14 cellular contexts compared by ENCODE assay signal in genomic region chr17:31741371-31741770, GRCh38.
"Had no signal": no experiment of that assay in that cellular context is flagged by ENCODE, and none has a peak within 500 bp of the region (broad histone marks: within the 10 kb centered on the region; RNA-seq: fewer than 3 reads in every experiment).

No MANE protein-coding gene starts in this region.

- ATAC-seq: naive thymus-derived CD4-positive, alpha-beta T cell; stimulated activated naive B cell treated with anti-CD40 and anti-IgM and Interleukin-4, amounts not matched to agents 10 μg/mL and 1 μg/mL and 100 μg/mL, for 72 hours had no signal

- H3K36me3 ChIP-seq: transverse colon had no signal

- H3K4me3 ChIP-seq: lung, transverse colon had no signal

- H3K36me3 Mint-ChIP-seq: stimulated activated naive B cell treated with anti-CD40 and anti-IgM and Interleukin-4, amounts not matched to agents 10 μg/mL and 1 μg/mL and 100 μg/mL, for 72 hours had no signal

- H3K4me3 Mint-ChIP-seq: naive thymus-derived CD4-positive, alpha-beta T cell; stimulated activated naive B cell treated with anti-CD40 and anti-IgM and Interleukin-4, amounts not matched to agents 10 μg/mL and 1 μg/mL and 100 μg/mL, for 72 hours; T-helper 2 cell treated with Interferon-gamma antibody and Interleukin-4, amounts not matched to agents 5 μg/mL and 100 μg/mL, for 36 hours had no signal

- H3K27ac Mint-ChIP-seq: naive thymus-derived CD4-positive, alpha-beta T cell; stimulated activated naive B cell treated with anti-CD40 and anti-IgM and Interleukin-4, amounts not matched to agents 10 μg/mL and 1 μg/mL and 100 μg/mL, for 72 hours; T-helper 2 cell treated with Interferon-gamma antibody and Interleukin-4, amounts not matched to agents 5 μg/mL and 100 μg/mL, for 36 hours had no signal

- H3K9me3 Mint-ChIP-seq: stimulated activated naive B cell treated with anti-CD40 and anti-IgM and Interleukin-4, amounts not matched to agents 10 μg/mL and 1 μg/mL and 100 μg/mL, for 72 hours; T-helper 2 cell treated with Interferon-gamma antibody and Interleukin-4, amounts not matched to agents 5 μg/mL and 100 μg/mL, for 36 hours had no signal

- DNase-seq: activated CD4-positive, alpha-beta T cell treated with anti-CD3 and anti-CD28 coated beads, Interleukin-2, amount 50 U/mL, for 1 hour; activated CD8-positive, alpha-beta memory T cell treated with anti-CD3 and anti-CD28 coated beads for 24 hours; activated naive CD4-positive, alpha-beta T cell; head of caudate nucleus; left cardiac atrium; naive thymus-derived CD4-positive, alpha-beta T cell; retina; stimulated activated CD4-positive, alpha-beta T cell treated with anti-CD3 and anti-CD28 coated beads, Interleukin-15, amount 100 ng/mL, for 24 hours; stimulated activated CD4-positive, alpha-beta T cell treated with anti-CD3 and anti-CD28 coated beads, Interleukin-4, amount 100 ng/mL, for 1 hour; stimulated activated naive B cell treated with anti-CD40 and anti-IgM and Interleukin-4, amounts not matched to agents 10 μg/mL and 1 μg/mL and 100 μg/mL, for 72 hours; transverse colon had no signal

- FAIRE-seq: colon had no signal

- H3K9me3 ChIP-seq: transverse colon had no signal

- H3K27me3 ChIP-seq: transverse colon had no signal
